In genomic region chr20:528923-529594, GRCh38 we compare ENCODE assay signal across 2 cellular contexts.
TF ChIP-seq lines count a peak whose summit lies in the region.

No MANE protein-coding gene starts in this region.

TF ChIP-seq in IMR-90, 13 proteins besides CTCF, POLR2A, EP300 and RAD21 (continued from another document):
- no peak for TF ChIP-seq ELK1 (IDR thresholded peaks at IDR 0.05; ENCODE audit: borderline replicate concordance, low read depth, low read length)
- TF ChIP-seq BHLHE40 (IDR thresholded peaks at IDR 0.05; ENCODE audit: low read depth, low read length): no peak
- TF ChIP-seq SMC3 (IDR thresholded peaks at IDR 0.05; ENCODE audit: low read depth, low read length): no peak
- TF ChIP-seq MXI1 (IDR thresholded peaks at IDR 0.05; ENCODE audit: borderline replicate concordance, low read depth, low read length): no peak
- TF ChIP-seq FOS (IDR thresholded peaks at IDR 0.05; ENCODE audit: low read depth, low read length): peak; percentile 39; the same call in 1 of the 2 replicates
- TF ChIP-seq MAZ (IDR thresholded peaks at IDR 0.05; ENCODE audit: borderline replicate concordance, low read depth, low read length): no peak
- TF ChIP-seq RCOR1 (IDR thresholded peaks at IDR 0.05; ENCODE audit: insufficient replicate concordance, low read length): peak; percentile 94
- peak; percentile 95 for TF ChIP-seq CEBPB (IDR thresholded peaks at IDR 0.05; ENCODE audit: low read depth, low read length)
- TF ChIP-seq MAFK (IDR thresholded peaks at IDR 0.05; ENCODE audit: low read depth, low read length): no peak
- TF ChIP-seq USF2 (IDR thresholded peaks at IDR 0.05; ENCODE audit: low read depth, low read length): no peak
- no peak for TF ChIP-seq NFE2L2 (IDR thresholded peaks at IDR 0.05; ENCODE audit: low read depth, low read length)
TF ChIP-seq in IMR-90: peak in this region for 3.

TF ChIP-seq in K562, 482 proteins besides CTCF, POLR2A, EP300 and RAD21:
- TF ChIP-seq, protein P1, sequence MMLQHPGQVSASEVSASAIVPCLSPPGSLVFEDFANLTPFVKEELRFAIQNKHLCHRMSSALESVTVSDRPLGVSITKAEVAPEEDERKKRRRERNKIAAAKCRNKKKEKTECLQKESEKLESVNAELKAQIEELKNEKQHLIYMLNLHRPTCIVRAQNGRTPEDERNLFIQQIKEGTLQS (IDR thresholded peaks at IDR 0.05): peak; percentile 81
- TF ChIP-seq, protein P1 (CRISPR knock-in tag; conservative IDR thresholded peaks at IDR 0.05): no peak
- peak in 1 of 2 experiments; percentile 62; a peak in 1 of 4 replicates for TF ChIP-seq TRIM24 (IDR thresholded peaks at IDR 0.05)
- no peak for TF ChIP-seq TSHZ1 (CRISPR knock-in tag; IDR thresholded peaks at IDR 0.05)
- peak; percentile 38; the same call in 1 of the 2 replicates for TF ChIP-seq CBFA2T3 (IDR thresholded peaks at IDR 0.05)
- TF ChIP-seq, protein P2, sequence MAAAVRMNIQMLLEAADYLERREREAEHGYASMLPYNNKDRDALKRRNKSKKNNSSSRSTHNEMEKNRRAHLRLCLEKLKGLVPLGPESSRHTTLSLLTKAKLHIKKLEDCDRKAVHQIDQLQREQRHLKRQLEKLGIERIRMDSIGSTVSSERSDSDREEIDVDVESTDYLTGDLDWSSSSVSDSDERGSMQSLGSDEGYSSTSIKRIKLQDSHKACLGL (CRISPR knock-in tag; IDR thresholded peaks at IDR 0.05; ENCODE audit: borderline replicate concordance, poor library complexity, severe bottlenecking): no peak
- TF ChIP-seq FOSL1 (tag; conservative IDR thresholded peaks at IDR 0.05): peak; percentile 80
- TF ChIP-seq DNMT1 (IDR thresholded peaks at IDR 0.05): no peak
- TF ChIP-seq CEBPG (CRISPR knock-in tag; IDR thresholded peaks at IDR 0.05): peak; percentile 84
- TF ChIP-seq CEBPG (tag; conservative IDR thresholded peaks at IDR 0.05 in 1 of 2, IDR thresholded peaks at IDR 0.05 in 1 of 2): peak; percentile 80 to 97
- no peak for TF ChIP-seq ZNF57 (CRISPR knock-in tag; IDR thresholded peaks at IDR 0.05)
- TF ChIP-seq CBFA2T2 (conservative IDR thresholded peaks at IDR 0.05): peak; percentile 61
- no peak for TF ChIP-seq HLTF (IDR thresholded peaks at IDR 0.05)
